13 cellular contexts compared by ENCODE assay signal in genomic region chr3:188003188-188004171, GRCh38.
A peak's percentile ranks its signal among the peaks of the same experiment; 100 is the strongest.
DNase-seq lines count a peak whose midpoint lies in the region; ATAC-seq, FAIRE-seq and TF ChIP-seq lines count a peak whose summit lies in the region.
"Had no signal": no experiment of that assay in that cellular context is flagged by ENCODE, and none has a peak within 500 bp of the region (broad histone marks: within the 10 kb centered on the region; RNA-seq: fewer than 3 reads in every experiment).

No MANE protein-coding gene starts in this region.

- H2AFZ ChIP-seq in mammary epithelial cell (ENCODE audit: low read depth, low read length): no peak overlapping the region

- TF ChIP-seq POLR2A in H54 (IDR thresholded peaks at IDR 0.05; ENCODE audit: low read depth, low read length): no peak

- intact Hi-C loops in mammary epithelial cell (cut with micrococcal nuclease): no loop called here
- intact Hi-C loops in mucosa of descending colon (cut with DNase I, micrococcal nuclease): no loop called here

- WGBS in mammary epithelial cell (ENCODE audit: low coverage, missing lambda C conversion rate): 81% methylated on average over 9 of the region's 9 CpGs

- no peak overlapping the region for H3K9ac ChIP-seq in mammary epithelial cell (ENCODE audit: insufficient read depth, low read length)
- H3K9ac ChIP-seq: BLaER1 treated with 17β-estradiol and CSF1 and Interleukin-3, amounts not matched to agents 10 nM and 100 nM had no signal

- CTCF ChIA-PET in mammary epithelial cell (lab: Charles Lee; ENCODE audit: low non-redundant PET): no interaction called here

- H3K4me1 ChIP-seq in mammary epithelial cell (ENCODE audit: insufficient read depth, low read length) (no peaks in the 10 kb centered on the region), mucosa of descending colon (ENCODE audit: low read depth) (peaks cover 27% of the 10 kb centered on the region)

- ATAC-seq in mucosa of descending colon: peak; percentile 70
- no peak for ATAC-seq in GM21423 (IDR thresholded peaks at IDR 0.05; ENCODE audit: unreplicated experiment)
- no peak for ATAC-seq in HG03571 (IDR thresholded peaks at IDR 0.05; ENCODE audit: unreplicated experiment)

- BruUV-seq in mammary epithelial cell (replicated peaks; lab: Mats Ljungman, UMichigan): no TSS peak

- DNase-seq in COLO668 (lab: John Stamatoyannopoulos, UW; ENCODE audit: unreplicated experiment) (peak; percentile 42), NCI-H1092 (lab: John Stamatoyannopoulos, UW) (peak; percentile 5), mammary epithelial cell (peak; percentile 13), mucosa of descending colon (peak in 1 of 3 donors; percentile 61), H54 (ENCODE audit: insufficient read length, low spot score) (no peak), 8988T (no peak)
- DNase-seq: HCEC 1CT; posterior cingulate gyrus; stimulated activated CD4-positive, alpha-beta T cell treated with anti-CD3 and anti-CD28 coated beads, Interleukin-2, amount 100 ng/mL, for 48 hours had no signal

- H3K27ac ChIP-seq in mammary epithelial cell (ENCODE audit: insufficient read depth, low read depth, low read length): no peak overlapping the region

- in situ Hi-C loops in mammary epithelial cell (cut with MboI; ENCODE audit: low sequenced_read_pairs in 2 of 2): no loop called here

- no peaks in the 10 kb centered on the region for H3K79me2 ChIP-seq in mammary epithelial cell (ENCODE audit: insufficient read depth, low read length)

- no peaks in the 10 kb centered on the region for H4K20me1 ChIP-seq in mammary epithelial cell (ENCODE audit: insufficient read depth, low read length)
- H4K20me1 ChIP-seq: BLaER1 treated with 17β-estradiol and CSF1 and Interleukin-3, amounts not matched to agents 10 nM and 100 nM had no signal

- dilution Hi-C loops in mammary epithelial cell (cut with HindIII; ENCODE audit: low sequenced_read_pairs): no loop called here

- no peaks in the 10 kb centered on the region for H3K9me3 ChIP-seq in mammary epithelial cell (replicated peaks; ENCODE audit: insufficient read depth, low read length)
- H3K9me3 ChIP-seq in mucosa of descending colon: no peaks in the 10 kb centered on the region

- H3K4me2 ChIP-seq in mammary epithelial cell (ENCODE audit: insufficient read depth, low read depth, low read length): no peak overlapping the region

- H3K27me3 ChIP-seq in mammary epithelial cell (ENCODE audit: insufficient read depth, low read length): no peaks in the 10 kb centered on the region
- H3K27me3 ChIP-seq: BLaER1 treated with 17β-estradiol and CSF1 and Interleukin-3, amounts not matched to agents 10 nM and 100 nM had no signal

- no peaks in the 10 kb centered on the region for H3K36me3 ChIP-seq in mammary epithelial cell (ENCODE audit: insufficient read depth, low read length)
- no peaks in the 10 kb centered on the region for H3K36me3 ChIP-seq in mucosa of descending colon (ENCODE audit: low read depth)
- H3K36me3 ChIP-seq: BLaER1 treated with 17β-estradiol and CSF1 and Interleukin-3, amounts not matched to agents 10 nM and 100 nM had no signal

- no peak for FAIRE-seq in H54 (lab: Jason Lieb, UNC)
- FAIRE-seq: keratinocyte had no signal

- TF ChIP-seq CTCF in mammary epithelial cell (conservative IDR thresholded peaks at IDR 0.05 in 1 of 2, IDR thresholded peaks at IDR 0.05 in 1 of 2; ENCODE audit: extremely low read depth in 1 of 2, insufficient read depth in 1 of 2, low read depth in 1 of 2, low read length in 2 of 2): no peak
- TF ChIP-seq CTCF in mucosa of descending colon (IDR thresholded peaks at IDR 0.05): no peak

- H3K4me3 ChIP-seq in mammary epithelial cell (replicated peaks in 1 of 3; ENCODE audit: insufficient read depth in 1 of 3, low read depth in 2 of 3, low read length in 3 of 3) (no peak overlapping the region), mucosa of descending colon (no peak overlapping the region)
- H3K4me3 ChIP-seq: BLaER1 treated with 17β-estradiol and CSF1 and Interleukin-3, amounts not matched to agents 10 nM and 100 nM had no signal

Comparison
In these comparisons a context has a peak if more than half of its experiments do, and no peak if none do; other contexts are left out.
1. DNase-seq: peak in COLO668 (single experiment), NCI-H1092 (single experiment) and mammary epithelial cell (single experiment); none in H54 (single experiment) and 8988T (single experiment).